In the genomic region with DNA sequence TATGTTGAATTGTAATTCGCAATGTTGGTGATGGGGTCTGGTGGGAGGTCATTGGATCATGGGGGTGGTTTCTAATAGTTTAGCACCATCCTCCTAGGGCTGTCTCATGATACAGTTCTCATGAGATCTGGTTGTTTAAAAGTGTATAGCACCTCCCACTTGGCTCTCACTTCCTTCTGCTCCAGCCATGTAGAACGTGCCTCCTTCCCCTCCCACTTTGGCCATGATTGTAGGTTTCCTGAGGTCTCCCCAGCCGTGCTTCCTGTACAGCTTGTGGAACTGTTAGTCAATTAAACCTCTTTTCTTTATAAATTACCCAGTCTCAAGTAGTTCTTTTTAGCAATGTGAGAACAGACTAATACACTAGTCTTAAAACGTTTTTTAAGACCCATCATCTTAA, we compare ENCODE assay signal across 24 cellular contexts. TPM values are rescaled to one million over a fixed set of nuclear protein-coding genes. Genes with fewer than 3 reads are reported as not detected.
DNase-seq lines count a peak whose midpoint lies in the region; ATAC-seq, FAIRE-seq and TF ChIP-seq lines count a peak whose summit lies in the region.
"Had no signal": no experiment of that assay in that cellular context is flagged by ENCODE, and none has a peak within 500 bp of the region (broad histone marks: within the 10 kb centered on the region; RNA-seq: fewer than 3 reads in every experiment).

No MANE protein-coding gene starts in this region.

- H3K9ac ChIP-seq in K562 (ENCODE audit: insufficient read depth in 1 of 2, low read depth in 2 of 2, low read length in 2 of 2) = no peak overlapping the region
- H3K9ac ChIP-seq: BLaER1 treated with 17β-estradiol and CSF1 and Interleukin-3, amounts not matched to agents 10 nM and 100 nM had no signal

- H3K27ac ChIP-seq in A673 (ENCODE audit: low read depth, low read length, poor library complexity, severe bottlenecking) = no peak overlapping the region
- no peak overlapping the region for H3K27ac ChIP-seq in OCI-LY7 (ENCODE audit: low read depth, low read length, poor library complexity, severe bottlenecking)
- H3K27ac ChIP-seq in K562 (ENCODE audit: extremely low read depth, low read depth, low read length) = no peak overlapping the region
- no peak overlapping the region for H3K27ac ChIP-seq in testis
- H3K27ac ChIP-seq: 22Rv1; BLaER1 treated with 17β-estradiol and CSF1 and Interleukin-3, amounts not matched to agents 10 nM and 100 nM had no signal

- H3K36me3 ChIP-seq in A673 (ENCODE audit: insufficient read depth, low read length, poor library complexity, severe bottlenecking) = no peaks in the 10 kb centered on the region
- no peaks in the 10 kb centered on the region; the same call in 1 of the 2 replicates for H3K36me3 ChIP-seq in OCI-LY7 (ENCODE audit: insufficient read depth, low read length)
- H3K36me3 ChIP-seq in K562 (ENCODE audit: control insufficient read depth, insufficient read depth, low read length) = no peaks in the 10 kb centered on the region
- no peaks in the 10 kb centered on the region for H3K36me3 ChIP-seq in testis (ENCODE audit: low read depth, missing control alignments)
- H3K36me3 ChIP-seq: HAP-1 had no signal

- 27% methylated on average over 4 of the region's 4 CpGs for WGBS in K562 (ENCODE audit: insufficient coverage, low coverage, missing lambda C conversion rate)
- 75% methylated on average over 4 of the region's 4 CpGs for WGBS in testis, 2 donors

- no peak overlapping the region for H3K4me3 ChIP-seq in A673 (ENCODE audit: low read depth, low read length, poor library complexity, severe bottlenecking)
- H3K4me3 ChIP-seq in OCI-LY7 (ENCODE audit: low read depth, low read length, poor library complexity, severe bottlenecking) = no peak overlapping the region
- no peak overlapping the region for H3K4me3 ChIP-seq in K562
- H3K4me3 ChIP-seq in testis = no peak overlapping the region
- H3K4me3 ChIP-seq: BLaER1 treated with 17β-estradiol and CSF1 and Interleukin-3, amounts not matched to agents 10 nM and 100 nM; HAP-1 had no signal

- H3K4me2 ChIP-seq in OCI-LY7 (ENCODE audit: low read length) (no peak overlapping the region), K562 (ENCODE audit: insufficient read depth, low read length) (no peak overlapping the region)

- FAIRE-seq in GM12891 (lab: Jason Lieb, UNC) (peak; percentile 13), K562 (lab: Jason Lieb, UNC) (no peak)
- FAIRE-seq: A204.1, D721Med, H54 had no signal

- H4K20me1 ChIP-seq in OCI-LY7 (ENCODE audit: insufficient read depth, low read length) = no peaks in the 10 kb centered on the region
- H4K20me1 ChIP-seq in K562 (replicated peaks; ENCODE audit: control insufficient read depth, insufficient read depth, low read length) = no peaks in the 10 kb centered on the region
- H4K20me1 ChIP-seq: BLaER1 treated with 17β-estradiol and CSF1 and Interleukin-3, amounts not matched to agents 10 nM and 100 nM had no signal

- BruUV-seq in A673 (replicated peaks; lab: Mats Ljungman, UMichigan) (no TSS peak), OCI-LY7 (replicated peaks; lab: Mats Ljungman, UMichigan) (no TSS peak), K562 (replicated peaks; lab: Mats Ljungman, UMichigan) (no TSS peak)

- H3K27me3 ChIP-seq in A673 (replicated peaks; ENCODE audit: insufficient read depth, low read depth, low read length, poor library complexity) = peaks cover 8% of the 10 kb centered on the region
- H3K27me3 ChIP-seq in K562 (ENCODE audit: control insufficient read depth in 2 of 2, insufficient read depth in 2 of 2, low read length in 2 of 2) = no peaks in the 10 kb centered on the region
- H3K27me3 ChIP-seq in testis = no peaks in the 10 kb centered on the region
- H3K27me3 ChIP-seq: BLaER1 treated with 17β-estradiol and CSF1 and Interleukin-3, amounts not matched to agents 10 nM and 100 nM had no signal

- in situ Hi-C loops in K562 (cut with MboI) = no loop called here

- POLR2A ChIA-PET in A673 (lab: Charles Lee; ENCODE audit: low non-redundant PET) = no interaction called here
- POLR2A ChIA-PET in OCI-LY7 (lab: Charles Lee) = no interaction called here
- POLR2A ChIA-PET in K562 (lab: Yijun Ruan, JAX) = no interaction called here

- H3K9me2 ChIP-seq in OCI-LY7 (ENCODE audit: insufficient read depth, low read length) = no peaks in the 10 kb centered on the region

- H3K4me1 ChIP-seq in A673 (ENCODE audit: insufficient read depth, low read length, poor library complexity, severe bottlenecking) = no peaks in the 10 kb centered on the region
- H3K4me1 ChIP-seq in OCI-LY7 (ENCODE audit: insufficient read depth, low read length, poor library complexity, severe bottlenecking) = peaks cover 19% of the 10 kb centered on the region
- H3K4me1 ChIP-seq in K562 (replicated peaks in 1 of 2; ENCODE audit: control insufficient read depth in 2 of 2, insufficient read depth in 2 of 2, low read length in 2 of 2) = no peaks in the 10 kb centered on the region; a peak in 1 of 5 replicates
- H3K4me1 ChIP-seq in testis = no peaks in the 10 kb centered on the region
- H3K4me1 ChIP-seq: HAP-1 had no signal

- intact Hi-C loops in A673 (cut with micrococcal nuclease; ENCODE audit: unreplicated experiment) (no loop called here), OCI-LY7 (cut with micrococcal nuclease; ENCODE audit: unreplicated experiment) (no loop called here), K562 (cut with micrococcal nuclease) (no loop called here), testis (cut with DNase I; ENCODE audit: low total_unique reads) (no loop called here)

- TF ChIP-seq RAD21 in K562 (CRISPR knock-in tag; conservative IDR thresholded peaks at IDR 0.05 in 1 of 2, IDR thresholded peaks at IDR 0.05 in 1 of 2) = no peak

- CTCF ChIA-PET in A673 (lab: Charles Lee) = no interaction called here
- CTCF ChIA-PET in OCI-LY7 (lab: Charles Lee; ENCODE audit: unreplicated experiment) = no interaction called here
- CTCF ChIA-PET in K562 (lab: Yijun Ruan, JAX; ENCODE audit: low intra/inter-chr PET ratio) = no interaction called here

- peak; percentile 22 for DNase-seq in A673 (ENCODE audit: low spot score)
- DNase-seq in GM12891 (ENCODE audit: insufficient read length, low spot score) = no peak
- peak; percentile 38 for DNase-seq in OCI-LY7 (ENCODE audit: low spot score)
- no peak for DNase-seq in K562 (ENCODE audit: extremely low read depth in 1 of 4, low spot score in 3 of 4)
- DNase-seq in AML-193 (lab: John Stamatoyannopoulos, UW) = no peak
- DNase-seq in testis = no peak
- DNase-seq: ACHN; CD4-positive, alpha-beta T cell; CD8-positive, alpha-beta memory T cell; DMS 273 treated with DMSO at 0.1 percent for 48 hours; DMS79; EL; GDM1; GOT3; HFFc6 had no signal

- TF ChIP-seq POLR2A in GM12891 (IDR thresholded peaks at IDR 0.05; ENCODE audit: low read depth, low read length) (no peak), K562 (conservative IDR thresholded peaks at IDR 0.05) (no peak), testis (IDR thresholded peaks at IDR 0.05) (no peak)

- H3K79me2 ChIP-seq in OCI-LY7 (ENCODE audit: insufficient read depth, low read depth, low read length) (no peaks in the 10 kb centered on the region), K562 (ENCODE audit: control insufficient read depth, insufficient read depth, low read length) (no peaks in the 10 kb centered on the region)

- H2AFZ ChIP-seq in OCI-LY7 (ENCODE audit: low read length) = no peak overlapping the region
- H2AFZ ChIP-seq in K562 (ENCODE audit: low read depth, low read length) = no peak overlapping the region

- H3K9me1 ChIP-seq in K562 (ENCODE audit: control insufficient read depth, insufficient read depth, low read length) = no peaks in the 10 kb centered on the region

- ATAC-seq in K562 = no peak
- no peak for ATAC-seq in HG03135 (IDR thresholded peaks at IDR 0.05; ENCODE audit: unreplicated experiment)
- ATAC-seq in HG03469 (IDR thresholded peaks at IDR 0.05; ENCODE audit: unreplicated experiment) = no peak

- TF ChIP-seq CTCF in A673 (conservative IDR thresholded peaks at IDR 0.05; ENCODE audit: low read depth, low read length) = no peak
- TF ChIP-seq CTCF in OCI-LY7 (conservative IDR thresholded peaks at IDR 0.05; ENCODE audit: low read length) = no peak
- no peak for TF ChIP-seq CTCF in K562 (IDR thresholded peaks at IDR 0.05 in 2 of 3, conservative IDR thresholded peaks at IDR 0.05 in 1 of 3; ENCODE audit: insufficient read depth in 2 of 3, low read depth in 1 of 3, low read length in 3 of 3)
- TF ChIP-seq CTCF in testis (IDR thresholded peaks at IDR 0.05) = no peak

- H3K9me3 ChIP-seq in A673 (ENCODE audit: low read depth, low read length, poor library complexity, severe bottlenecking) (no peaks in the 10 kb centered on the region), OCI-LY7 (ENCODE audit: low read length) (peaks cover 11% of the 10 kb centered on the region; the same call in 1 of the 2 replicates), K562 (replicated peaks; ENCODE audit: control insufficient read depth, insufficient read depth, low read depth, low read length) (no peaks in the 10 kb centered on the region), testis (no peaks in the 10 kb centered on the region)
- H3K9me3 ChIP-seq: HAP-1 had no signal

- no peak for TF ChIP-seq EP300 in K562 (IDR thresholded peaks at IDR 0.05; ENCODE audit: low read length)

TF ChIP-seq in K562, 482 proteins besides CTCF, POLR2A, EP300 and RAD21 (continues in another document):
- no peak for TF ChIP-seq CBFB (CRISPR knock-in tag; IDR thresholded peaks at IDR 0.05)

RNA-seq across cellular contexts. Expression of a gene that starts 15.6 kb away (rescaled TPM):
- total RNA-seq in A673 (2021) (0.39 and 0.57 TPM in 2 replicates), OCI-LY7 (2022) (1.9 and 2.0 TPM in 2 replicates), K562 (2014; rRNA removed) (0.41 TPM in 1 of 2 replicates, not detected in the other), K562 (2014; rRNA removed; fragmentation: Illumina TruSeq; extraction: Trizol) (not detected in 2 replicates), K562 (2015; rRNA removed; fragmentation: Illumina TruSeq; extraction: Trizol) (0.14 and 0.64 TPM in 2 replicates), K562 (2021) (0.47 TPM in 1 of 2 replicates, not detected in the other), testis (1 to 10 TPM; 3.2 to 5.0 TPM)
- 0.01 TPM for polyA plus RNA-seq in GM12891 (2012; ENCODE audit: low read depth, missing spikeins)
- 2.0 TPM in 2 replicates for total RNA-seq in OCI-LY7 (2014; rRNA removed; shearing (Covaris generic))
- total RNA-seq in K562 (2011; cell fraction: chromatin; rRNA removed; ENCODE audit: low replicate concordance) = 0.33 and 0.39 TPM in 2 replicates
- total RNA-seq in K562 (2011; cell fraction: nucleolus; rRNA removed) = 0.17 TPM in 1 of 2 replicates, not detected in the other
- total RNA-seq in K562 (2011; cell fraction: nucleoplasm; rRNA removed) = 0.08 and 0.88 TPM in 2 replicates
- polyA plus RNA-seq in K562 (2011; rRNA removed) (0.07 and 0.11 TPM in 2 replicates), K562 (2014; fragmentation: Illumina TruSeq; extraction: Trizol) (0.13 TPM in 1 of 2 replicates, not detected in the other), K562 (2014; fragmentation: Nextera tagmentation; extraction: Ambion mirVana) (under 1 TPM; 0.08 to 0.31 TPM), K562 (2014; rRNA removed) (0.43 TPM in 1 of 2 replicates, not detected in the other), testis (ENCODE audit: insufficient read depth, low read depth, low replicate concordance) (14.5 TPM)
- polyA plus RNA-seq in K562 (2011; cell fraction: cytosol; rRNA removed) = not detected in 2 replicates
- polyA plus RNA-seq in K562 (2011; cell fraction: nucleus; rRNA removed) = 0.13 and 0.20 TPM in 2 replicates
- polyA plus RNA-seq in K562 (2012) = 0.36 and 0.46 TPM in 2 replicates
- not detected in 2 replicates for polyA minus RNA-seq in K562 (2011; rRNA and poly(A)+ RNA removed)
- polyA minus RNA-seq in K562 (2011; cell fraction: cytosol; rRNA and poly(A)+ RNA removed) = not detected in 2 replicates
- not detected in 2 replicates for polyA minus RNA-seq in K562 (2011; cell fraction: nucleus; rRNA and poly(A)+ RNA removed)
- total RNA-seq: CD4-positive, alpha-beta T cell; CD8-positive, alpha-beta memory T cell had no signal
- polyA plus RNA-seq: CD14-positive monocyte; CD8-positive, alpha-beta memory T cell had no signal

Comparison
In these comparisons a context has a peak if more than half of its experiments do, and no peak if none do; other contexts are left out.
1. DNase-seq: peak in A673 (single experiment) and OCI-LY7 (single experiment); none in GM12891 (single experiment), K562 (0 of 4), AML-193 (0 of 2) and testis (single experiment).